In genomic region chr11:66883021-66883968, GRCh38 we compare ENCODE assay signal across 8 cellular contexts. TPM values are rescaled to one million over a fixed set of nuclear protein-coding genes. Genes with fewer than 3 reads are reported as not detected.
DNase-seq lines count a peak whose midpoint lies in the region; ATAC-seq and TF ChIP-seq lines count a peak whose summit lies in the region.

No MANE protein-coding gene starts in this region.

- H3K36me3 Mint-ChIP-seq in activated T-helper 2 cell treated with anti-CD3 and anti-CD28 coated beads, Interferon-gamma antibody, Interleukin-2, Interleukin-4, amounts not matched to agents 10 μg/mL and 5 μg/mL and 100 μg/mL, durations not matched to agents 14 hours and 24 hours and 36 hours (ENCODE audit: low read depth), result no peaks in the 10 kb centered on the region

- H3K27me3 Mint-ChIP-seq in activated T-helper 2 cell treated with anti-CD3 and anti-CD28 coated beads, Interferon-gamma antibody, Interleukin-2, Interleukin-4, amounts not matched to agents 10 μg/mL and 5 μg/mL and 100 μg/mL, durations not matched to agents 14 hours and 24 hours and 36 hours (ENCODE audit: low read depth), result no peaks in the 10 kb centered on the region

- H3K9me3 Mint-ChIP-seq in activated T-helper 2 cell treated with anti-CD3 and anti-CD28 coated beads, Interferon-gamma antibody, Interleukin-2, Interleukin-4, amounts not matched to agents 10 μg/mL and 5 μg/mL and 100 μg/mL, durations not matched to agents 14 hours and 24 hours and 36 hours, result no peaks in the 10 kb centered on the region

- H3K4me3 ChIP-seq in fibroblast of the aortic adventitia (ENCODE audit: low read depth, low read length) (no peak overlapping the region), neuron (ENCODE audit: low read length) (peak overlapping the region; percentile 24), testis (no peak overlapping the region)

- H3K9me3 ChIP-seq in neuron (ENCODE audit: low read length) (no peaks in the 10 kb centered on the region), testis (no peaks in the 10 kb centered on the region)

- H3K36me3 ChIP-seq in neuron (ENCODE audit: insufficient read depth, low read length), result no peaks in the 10 kb centered on the region
- no peaks in the 10 kb centered on the region for H3K36me3 ChIP-seq in testis (ENCODE audit: low read depth, missing control alignments)

- peak; percentile 61 for DNase-seq in CD1c-positive myeloid dendritic cell (ENCODE audit: extremely low spot score)
- peak; percentile 26 for DNase-seq in HK-2 (ENCODE audit: unreplicated experiment)
- peak; percentile 76 for DNase-seq in OCI-M1 (lab: John Stamatoyannopoulos, UW)
- DNase-seq in activated T-helper 2 cell treated with anti-CD3 and anti-CD28 coated beads, Interferon-gamma antibody, Interleukin-2, Interleukin-4, amounts not matched to agents 10 μg/mL and 5 μg/mL and 100 μg/mL, durations not matched to agents 14 hours and 24 hours and 36 hours (ENCODE audit: low spot score), result peak; percentile 42
- peak; percentile 62 for DNase-seq in fibroblast of the aortic adventitia (ENCODE audit: low read depth)
- DNase-seq in testis, result peak; percentile 56

- H3K27ac Mint-ChIP-seq in activated T-helper 2 cell treated with anti-CD3 and anti-CD28 coated beads, Interferon-gamma antibody, Interleukin-2, Interleukin-4, amounts not matched to agents 10 μg/mL and 5 μg/mL and 100 μg/mL, durations not matched to agents 14 hours and 24 hours and 36 hours, result no peak overlapping the region

- H3K4me3 Mint-ChIP-seq in activated T-helper 2 cell treated with anti-CD3 and anti-CD28 coated beads, Interferon-gamma antibody, Interleukin-2, Interleukin-4, amounts not matched to agents 10 μg/mL and 5 μg/mL and 100 μg/mL, durations not matched to agents 14 hours and 24 hours and 36 hours (ENCODE audit: low read depth), result no peak overlapping the region

- TF ChIP-seq CTCF in fibroblast of the aortic adventitia (IDR thresholded peaks at IDR 0.05; ENCODE audit: insufficient read depth, low read length) (peak; percentile 69), testis (IDR thresholded peaks at IDR 0.05) (peak in 1 of 3 experiments; percentile 26)

- H3K27ac ChIP-seq in testis, result no peak overlapping the region

- peaks cover 7% of the 10 kb centered on the region for H3K4me1 Mint-ChIP-seq in activated T-helper 2 cell treated with anti-CD3 and anti-CD28 coated beads, Interferon-gamma antibody, Interleukin-2, Interleukin-4, amounts not matched to agents 10 μg/mL and 5 μg/mL and 100 μg/mL, durations not matched to agents 14 hours and 24 hours and 36 hours (ENCODE audit: low read depth)

- intact Hi-C loops in activated T-helper 2 cell treated with anti-CD3 and anti-CD28 coated beads, Interferon-gamma antibody, Interleukin-2, Interleukin-4, amounts not matched to agents 10 μg/mL and 5 μg/mL and 100 μg/mL, durations not matched to agents 14 hours and 24 hours and 36 hours (cut with micrococcal nuclease), result loop anchor here (2.0 kb wide), 1 partner anchor 188 kb away; no protein-coding TSS in a partner anchor
- intact Hi-C loops in testis (cut with DNase I; ENCODE audit: low total_unique reads), result no loop called here

- no peak for TF ChIP-seq POLR2A in testis (IDR thresholded peaks at IDR 0.05)

- ATAC-seq in HG03378 (IDR thresholded peaks at IDR 0.05; ENCODE audit: unreplicated experiment), result no peak

- peak overlapping the region; percentile 62 for H2AFZ ChIP-seq in neuron (ENCODE audit: low read depth, low read length)

- H3K27me3 ChIP-seq in neuron (ENCODE audit: insufficient read depth, low read length) (no peaks in the 10 kb centered on the region), testis (no peaks in the 10 kb centered on the region)

- peaks cover 16% of the 10 kb centered on the region for H3K4me1 ChIP-seq in neuron (ENCODE audit: insufficient read depth, low read length)
- H3K4me1 ChIP-seq in testis, result no peaks in the 10 kb centered on the region

- WGBS in testis, 2 donors, result 67 to 81% methylated on average over 21 to 28 of the region's 28 CpGs

RNA-seq across cellular contexts. Expression of gene LRFN4, which starts 26.4 kb away (rescaled TPM):
- total RNA-seq in activated T-helper 2 cell treated with anti-CD3 and anti-CD28 coated beads, Interferon-gamma antibody, Interleukin-2, Interleukin-4, amounts not matched to agents 10 μg/mL and 5 μg/mL and 100 μg/mL, durations not matched to agents 14 hours and 24 hours and 36 hours, result 48.9 and 50.3 TPM in 2 replicates
- total RNA-seq in fibroblast of the aortic adventitia (ENCODE audit: low replicate concordance) (5.9 and 25.8 TPM in 2 replicates), testis (10 to 100 TPM; 23.2 to 24.6 TPM)
- 27.2 TPM for polyA plus RNA-seq in testis (ENCODE audit: insufficient read depth, low read depth, low replicate concordance)

RNA-seq across cellular contexts. Expression of gene RCE1, which starts 40.1 kb away (rescaled TPM):
- 27.5 and 27.8 TPM in 2 replicates for total RNA-seq in activated T-helper 2 cell treated with anti-CD3 and anti-CD28 coated beads, Interferon-gamma antibody, Interleukin-2, Interleukin-4, amounts not matched to agents 10 μg/mL and 5 μg/mL and 100 μg/mL, durations not matched to agents 14 hours and 24 hours and 36 hours
- total RNA-seq in fibroblast of the aortic adventitia (ENCODE audit: low replicate concordance) (5.3 and 10.7 TPM in 2 replicates), testis (10 to 100 TPM; 54.3 to 56.9 TPM)
- polyA plus RNA-seq in testis (ENCODE audit: insufficient read depth, low read depth, low replicate concordance), result 26.4 TPM

Comparison
In these comparisons a context has a peak if more than half of its experiments do, and no peak if none do; other contexts are left out.
1. DNase-seq: peak in every context shown above with its lines; median percentile 76 in OCI-M1; 62 in fibroblast of the aortic adventitia; 61 in CD1c-positive myeloid dendritic cell; 56 in testis; 42 in activated T-helper 2 cell treated with anti-CD3 and anti-CD28 coated beads, Interferon-gamma antibody, Interleukin-2, Interleukin-4, amounts not matched to agents 10 μg/mL and 5 μg/mL and 100 μg/mL, durations not matched to agents 14 hours and 24 hours and 36 hours; 26 in HK-2.